2 cellular contexts compared by ENCODE assay signal in the genomic region with DNA sequence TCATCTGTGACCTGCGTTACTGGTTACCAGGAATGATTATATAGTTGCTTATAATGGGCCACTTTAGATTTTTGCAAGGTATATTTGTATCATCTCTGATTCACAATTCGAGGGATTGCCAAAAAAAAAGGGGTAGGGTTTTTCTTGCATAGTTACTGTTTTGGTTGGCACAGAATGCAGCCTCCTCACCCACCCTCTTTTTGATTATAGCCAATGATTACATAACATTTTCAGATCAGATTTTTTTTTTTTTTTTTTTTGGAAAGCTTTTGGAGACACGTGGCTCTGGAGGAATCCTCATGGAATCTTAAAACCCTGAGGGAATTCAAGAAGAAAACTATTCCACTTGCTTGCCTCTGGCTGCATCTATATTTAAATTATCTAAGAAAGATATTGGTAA.
TF ChIP-seq lines count a peak whose summit lies in the region.

No MANE protein-coding gene starts in this region.

TF ChIP-seq in IMR-90, 13 proteins besides CTCF, POLR2A, EP300 and RAD21:
- TF ChIP-seq MAZ (IDR thresholded peaks at IDR 0.05; ENCODE audit: borderline replicate concordance, low read depth, low read length) (no peak), FOS (IDR thresholded peaks at IDR 0.05; ENCODE audit: low read depth, low read length) (no peak), CHD1 (IDR thresholded peaks at IDR 0.05; ENCODE audit: low read depth, low read length) (no peak), RCOR1 (IDR thresholded peaks at IDR 0.05; ENCODE audit: insufficient replicate concordance, low read length) (no peak), MAFK (IDR thresholded peaks at IDR 0.05; ENCODE audit: low read depth, low read length) (no peak), RFX5 (IDR thresholded peaks at IDR 0.05; ENCODE audit: low read depth, low read length) (no peak), SMC3 (IDR thresholded peaks at IDR 0.05; ENCODE audit: low read depth, low read length) (no peak), NFE2L2 (IDR thresholded peaks at IDR 0.05; ENCODE audit: low read depth, low read length) (no peak), CEBPB (IDR thresholded peaks at IDR 0.05; ENCODE audit: low read depth, low read length) (no peak)
- TF ChIP-seq, protein P1, sequence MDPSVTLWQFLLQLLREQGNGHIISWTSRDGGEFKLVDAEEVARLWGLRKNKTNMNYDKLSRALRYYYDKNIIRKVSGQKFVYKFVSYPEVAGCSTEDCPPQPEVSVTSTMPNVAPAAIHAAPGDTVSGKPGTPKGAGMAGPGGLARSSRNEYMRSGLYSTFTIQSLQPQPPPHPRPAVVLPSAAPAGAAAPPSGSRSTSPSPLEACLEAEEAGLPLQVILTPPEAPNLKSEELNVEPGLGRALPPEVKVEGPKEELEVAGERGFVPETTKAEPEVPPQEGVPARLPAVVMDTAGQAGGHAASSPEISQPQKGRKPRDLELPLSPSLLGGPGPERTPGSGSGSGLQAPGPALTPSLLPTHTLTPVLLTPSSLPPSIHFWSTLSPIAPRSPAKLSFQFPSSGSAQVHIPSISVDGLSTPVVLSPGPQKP (IDR thresholded peaks at IDR 0.05; ENCODE audit: borderline replicate concordance, low read depth, low read length) = no peak
TF ChIP-seq in IMR-90: peak in this region for 0.

TF ChIP-seq in GM12891, 5 proteins besides CTCF, POLR2A, EP300 and RAD21:
- TF ChIP-seq SPI1 (IDR thresholded peaks at IDR 0.05; ENCODE audit: low read depth, low read length) (no peak), TAF1 (IDR thresholded peaks at IDR 0.05; ENCODE audit: low read depth, low read length) (no peak), POU2F2 (IDR thresholded peaks at IDR 0.05; ENCODE audit: low read depth, low read length) (no peak), POLR2AphosphoS5 (IDR thresholded peaks at IDR 0.05; ENCODE audit: low read depth, low read length) (no peak), PAX5 (IDR thresholded peaks at IDR 0.05; ENCODE audit: insufficient read depth, low read length, severe bottlenecking) (no peak)
